13 cellular contexts compared by ENCODE assay signal in genomic region chr19:30153326-30154210, GRCh38.
DNase-seq lines count a peak whose midpoint lies in the region; ATAC-seq and TF ChIP-seq lines count a peak whose summit lies in the region.
"Had no signal": no experiment of that assay in that cellular context is flagged by ENCODE, and none has a peak within 500 bp of the region (broad histone marks: within the 10 kb centered on the region; RNA-seq: fewer than 3 reads in every experiment).

No MANE protein-coding gene starts in this region.

- DNase-seq in GM12865 (ENCODE audit: low read depth) (peak; percentile 61), GM19240 (ENCODE audit: insufficient read length, low spot score) (peak; percentile 48), iPS-NIHi11 (ENCODE audit: low spot score) (no peak), cardiac septum (ENCODE audit: low spot score) (no peak)
- DNase-seq in activated CD8-positive, alpha-beta memory T cell treated with anti-CD3 and anti-CD28 coated beads for 24 hours = no peak
- DNase-seq in effector CD4-positive, alpha-beta T cell = no peak
- DNase-seq: C1 segment of cervical spinal cord; cerebellar nuclear complex; NCI-H1092; occipital lobe; stimulated activated CD4-positive, alpha-beta T cell treated with anti-CD3 and anti-CD28 coated beads, Interleukin-2, amount 100 ng/mL, for 24 hours had no signal

- no peak overlapping the region for H3K4me3 ChIP-seq in GM12865 (ENCODE audit: low read depth, low read length)

- intact Hi-C loops in cardiac septum (cut with DNase I) = no loop called here

- TF ChIP-seq CTCF in GM12865 (IDR thresholded peaks at IDR 0.05; ENCODE audit: insufficient read depth, low read depth, low read length, missing control alignments) = no peak

- ATAC-seq in HG02763 (IDR thresholded peaks at IDR 0.05; ENCODE audit: unreplicated experiment) (peak; percentile 59), HG03575 (IDR thresholded peaks at IDR 0.05; ENCODE audit: extremely low read depth, insufficient number of reproducible peaks, low FRiP score, unreplicated experiment) (peak; percentile 68)

Comparison
In these comparisons a context has a peak if more than half of its experiments do, and no peak if none do; other contexts are left out.
1. DNase-seq: peak in GM12865 (single experiment) and GM19240 (single experiment); none in iPS-NIHi11 (single experiment), activated CD8-positive, alpha-beta memory T cell treated with anti-CD3 and anti-CD28 coated beads for 24 hours (single experiment), effector CD4-positive, alpha-beta T cell (single experiment) and cardiac septum (single experiment).